15 cellular contexts compared by ENCODE assay signal in the genomic region with DNA sequence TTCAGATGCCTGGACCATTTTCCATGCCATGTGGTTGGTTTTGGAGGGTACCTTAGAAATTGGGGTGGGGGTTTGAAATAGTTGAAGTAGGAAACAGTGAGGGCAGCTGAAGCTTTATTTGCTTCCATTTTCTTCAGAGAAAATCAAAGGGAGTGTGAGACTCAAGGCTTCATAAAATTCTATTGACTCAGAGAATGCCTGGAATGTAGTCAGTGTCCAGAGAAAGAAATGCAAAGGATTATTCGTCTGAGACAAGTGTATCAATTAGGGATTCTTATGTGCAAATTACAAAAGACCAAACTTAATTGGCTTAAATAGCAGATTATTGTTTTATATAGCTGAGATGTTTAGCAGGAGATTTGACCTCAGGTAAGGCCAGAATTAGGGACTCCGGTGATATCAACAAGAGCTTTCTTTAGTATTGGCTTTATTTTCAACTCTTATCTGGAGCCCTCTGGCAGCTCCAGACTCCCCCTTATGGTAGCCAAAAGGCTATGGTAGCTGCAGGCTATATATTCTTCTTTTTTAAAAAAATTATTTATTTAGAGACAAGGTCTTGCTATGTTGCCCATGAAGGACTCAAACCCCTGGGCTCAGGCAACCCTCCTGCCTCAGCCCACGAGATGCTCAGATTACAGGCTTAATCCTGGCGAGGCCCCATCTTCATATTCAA. TPM values are rescaled to one million over a fixed set of nuclear protein-coding genes. Genes with fewer than 3 reads are reported as not detected.
DNase-seq lines count a peak whose midpoint lies in the region; ATAC-seq, FAIRE-seq and TF ChIP-seq lines count a peak whose summit lies in the region.
"Had no signal": no experiment of that assay in that cellular context is flagged by ENCODE, and none has a peak within 500 bp of the region (broad histone marks: within the 10 kb centered on the region; RNA-seq: fewer than 3 reads in every experiment).

No MANE protein-coding gene starts in this region.

- H3K4me3 Mint-ChIP-seq in nephron: no peak overlapping the region
- H3K4me3 Mint-ChIP-seq: naive thymus-derived CD8-positive, alpha-beta T cell; T-helper 1 cell treated with Interleukin-12 subunit alpha and Interleukin-12 subunit beta and Interleukin-4 antibody, amounts not matched to agents 30 μg/mL and 1 μg/mL, for 36 hours had no signal

- TF ChIP-seq POLR2A in IMR-90 (IDR thresholded peaks at IDR 0.05; ENCODE audit: low read depth, low read length): no peak
- TF ChIP-seq POLR2A in GM12878 (IDR thresholded peaks at IDR 0.05; ENCODE audit: low read depth, low read length): no peak

- H4K5ac ChIP-seq in IMR-90 (ENCODE audit: low read depth, low read length): no peak overlapping the region

- no peak overlapping the region for H4K91ac ChIP-seq in IMR-90 (ENCODE audit: insufficient read depth, low read depth, low read length)

- no peak overlapping the region for H2AK9ac ChIP-seq in IMR-90 (replicated peaks; ENCODE audit: low read depth, low read length, poor library complexity)

- SMC1A ChIA-PET in GM12878 (lab: Charles Lee; ENCODE audit: uncharacterized antibody, unreplicated experiment): interaction anchor here (1.1 to 15.7 kb wide), 10 partner anchors 10 to 46 kb away, joined by 3 to 511 read pairs (median 14); no protein-coding TSS in a partner anchor

- TF ChIP-seq CTCF in IMR-90 (conservative IDR thresholded peaks at IDR 0.05; ENCODE audit: low read depth, low read length): peak; percentile 35
- TF ChIP-seq CTCF in GM12878 (IDR thresholded peaks at IDR 0.05 in 2 of 3, conservative IDR thresholded peaks at IDR 0.05 in 1 of 3; ENCODE audit: control insufficient read depth in 2 of 3, extremely low read depth in 1 of 3, insufficient read depth in 1 of 3, low read depth in 3 of 3, low read length in 3 of 3): peak; percentile 18 to 28 (median 22); a peak in 3 of 6 replicates
- no peak for TF ChIP-seq CTCF in nephron (IDR thresholded peaks at IDR 0.05; ENCODE audit: unreplicated experiment in 3 of 3)

- peaks cover 3% of the 10 kb centered on the region; the same call in 1 of the 2 replicates for H3K9me1 ChIP-seq in IMR-90 (ENCODE audit: insufficient read depth, low read length)

- H3K9ac ChIP-seq in IMR-90 (ENCODE audit: low read depth, low read length) (no peak overlapping the region), GM12878 (ENCODE audit: control insufficient read depth, insufficient read depth, low read length) (no peak overlapping the region)

- H4K20me1 ChIP-seq in IMR-90 (ENCODE audit: insufficient read depth, low read length): no peaks in the 10 kb centered on the region
- H4K20me1 ChIP-seq in GM12878 (ENCODE audit: control insufficient read depth, insufficient read depth): no peaks in the 10 kb centered on the region

- peaks cover 4% of the 10 kb centered on the region for H3K9me3 Mint-ChIP-seq in nephron
- H3K9me3 Mint-ChIP-seq: naive thymus-derived CD8-positive, alpha-beta T cell; T-helper 1 cell treated with Interleukin-12 subunit alpha and Interleukin-12 subunit beta and Interleukin-4 antibody, amounts not matched to agents 30 μg/mL and 1 μg/mL, for 36 hours had no signal

- no peak overlapping the region for H2AK5ac ChIP-seq in IMR-90 (ENCODE audit: low read depth, low read length)

- H3K9me3 ChIP-seq in IMR-90 (ENCODE audit: control insufficient read depth, insufficient read depth, low read length) (no peaks in the 10 kb centered on the region), GM12878 (replicated peaks; ENCODE audit: control insufficient read depth, insufficient read depth, low read length) (no peaks in the 10 kb centered on the region; the same call in 2 of the 3 replicates)
- H3K9me3 ChIP-seq: thoracic aorta had no signal

- no peak overlapping the region for H2BK20ac ChIP-seq in IMR-90 (ENCODE audit: low read depth, low read length)

- H3K27ac ChIP-seq in IMR-90 (ENCODE audit: insufficient read depth, low read length): no peak overlapping the region
- peak overlapping the region; percentile 33 for H3K27ac ChIP-seq in GM12878 (ENCODE audit: control insufficient read depth, insufficient read depth)
- H3K27ac ChIP-seq: coronary artery, thoracic aorta had no signal

- POLR2A ChIA-PET in IMR-90 (lab: Charles Lee; ENCODE audit: unreplicated experiment) (no interaction called here), GM12878 (lab: Charles Lee) (interaction anchor here (1.2 to 6.2 kb wide), 7 partner anchors 7 to 42 kb away, joined by 3 to 97 read pairs (median 34); partner anchors contain the start of genes PTTG1 and SLU7)

- BruUV-seq in IMR-90 (replicated peaks; lab: Mats Ljungman, UMichigan) (no TSS peak), GM12878 (replicated peaks; lab: Mats Ljungman, UMichigan) (no TSS peak)

- H3K4ac ChIP-seq in IMR-90 (ENCODE audit: low read depth, low read length): no peak overlapping the region

- ATAC-seq in IMR-90 (ENCODE audit: low read depth) (peak; percentile 52), GM12878 (no peak), HG02588 (IDR thresholded peaks at IDR 0.05; ENCODE audit: unreplicated experiment) (no peak), GM18861 (IDR thresholded peaks at IDR 0.05; ENCODE audit: unreplicated experiment) (no peak)
- ATAC-seq: naive thymus-derived CD8-positive, alpha-beta T cell had no signal

- CTCF ChIA-PET in IMR-90 (lab: Yijun Ruan, JAX) (interaction anchor here (0.6 to 1.4 kb wide), 3 partner anchors 15 to 22 kb away, joined by 3 to 4 read pairs (median 3); no protein-coding TSS in a partner anchor), GM12878 (lab: Yijun Ruan, JAX) (interaction anchor here (0.9 to 6.2 kb wide), 9 partner anchors 13 to 47 kb away, joined by 3 to 127 read pairs (median 6); no protein-coding TSS in a partner anchor)

- no peak overlapping the region for H3K23ac ChIP-seq in IMR-90 (ENCODE audit: low read depth, low read length)

- H2BK15ac ChIP-seq in IMR-90 (ENCODE audit: low read depth, low read length): no peak overlapping the region

- RAD21 ChIA-PET in GM12878 (lab: Charles Lee; ENCODE audit: unreplicated experiment): interaction anchor here (1.1 to 6.0 kb wide), 8 partner anchors 7 to 46 kb away, joined by 3 to 152 read pairs (median 9); partner anchors contain the start of gene PTTG1

- no peak overlapping the region for H2BK5ac ChIP-seq in IMR-90 (ENCODE audit: low read depth, low read length, poor library complexity, severe bottlenecking)

- no CpG with 5 or more reads among the region's 4 CpGs for WGBS in IMR-90 (ENCODE audit: extremely low coverage in 2 of 2, insufficient read length in 1 of 2), 2 experiments
- WGBS in GM12878 (ENCODE audit: insufficient coverage, insufficient replicate concordance, low lambda C conversion rate, missing lambda C conversion rate): 100% methylated on average over 4 of the region's 4 CpGs

- FAIRE-seq in GM12878 (lab: Jason Lieb, UNC): no peak
- FAIRE-seq: frontal cortex, keratinocyte had no signal

- H2BK120ac ChIP-seq in IMR-90 (ENCODE audit: low read depth, low read length): no peak overlapping the region

- H2AFZ ChIP-seq in IMR-90 (replicated peaks; ENCODE audit: low read length, poor library complexity) (no peak overlapping the region), GM12878 (ENCODE audit: control insufficient read depth, low read depth, low read length) (no peak overlapping the region)

- H3K18ac ChIP-seq in IMR-90 (ENCODE audit: low read depth, low read length): no peak overlapping the region

- H3K27ac Mint-ChIP-seq in nephron: peak overlapping the region in 2 of 3 experiments; percentile 83
- H3K27ac Mint-ChIP-seq: naive thymus-derived CD8-positive, alpha-beta T cell; T-helper 1 cell treated with Interleukin-12 subunit alpha and Interleukin-12 subunit beta and Interleukin-4 antibody, amounts not matched to agents 30 μg/mL and 1 μg/mL, for 36 hours had no signal

- intact Hi-C loops in IMR-90 (cut with micrococcal nuclease): no loop called here
- intact Hi-C loops in GM12878 (cut with micrococcal nuclease; ENCODE audit: unreplicated experiment): loop anchor here (1.0 to 10.0 kb wide), 2 partner anchors 21 to 1256 kb away; partner anchors contain the start of gene RNF145

- no peak overlapping the region for H3K4me3 ChIP-seq in IMR-90 (ENCODE audit: insufficient read depth, low read depth, low read length)
- H3K4me3 ChIP-seq in GM12878: no peak overlapping the region
- H3K4me3 ChIP-seq: coronary artery, thoracic aorta had no signal

- no peaks in the 10 kb centered on the region for H3K79me1 ChIP-seq in IMR-90 (ENCODE audit: low read depth in 1 of 2, low read length in 2 of 2)

- in situ Hi-C loops in IMR-90 (cut with MboI; ENCODE audit: low sequenced_read_pairs) (no loop called here), GM12878 (cut with MboI) (no loop called here)

- no peak for TF ChIP-seq EP300 in GM12878 (IDR thresholded peaks at IDR 0.05; ENCODE audit: borderline replicate concordance in 1 of 2, control insufficient read depth in 1 of 2, low read depth in 2 of 2, low read length in 2 of 2)

- no peak overlapping the region for H4K8ac ChIP-seq in IMR-90 (ENCODE audit: low read depth in 2 of 2, low read length in 2 of 2)

- H3K14ac ChIP-seq in IMR-90 (replicated peaks; ENCODE audit: low read depth, low read length): no peak overlapping the region

- peaks cover 4% of the 10 kb centered on the region for H3K4me1 Mint-ChIP-seq in nephron

- H3K4me2 ChIP-seq in IMR-90 (ENCODE audit: low read depth, low read length): no peak overlapping the region; the same call in 1 of the 2 replicates
- H3K4me2 ChIP-seq in GM12878 (ENCODE audit: control insufficient read depth, insufficient read depth): no peak overlapping the region

- H3K27me3 Mint-ChIP-seq in nephron (ENCODE audit: low read depth): peaks cover 4% of the 10 kb centered on the region

- H3K4me1 ChIP-seq in IMR-90 (ENCODE audit: control insufficient read depth, insufficient read depth, low read length) (peaks cover 11% of the 10 kb centered on the region), GM12878 (ENCODE audit: control insufficient read depth, insufficient read depth, low read length) (peaks cover 51% of the 10 kb centered on the region)

- no peaks in the 10 kb centered on the region for H3K36me3 ChIP-seq in IMR-90 (ENCODE audit: control insufficient read depth, insufficient read depth, low read length)
- no peaks in the 10 kb centered on the region for H3K36me3 ChIP-seq in GM12878 (ENCODE audit: control insufficient read depth in 2 of 2, insufficient read depth in 2 of 2, low read length in 1 of 2)
- H3K36me3 ChIP-seq: thoracic aorta had no signal

- H3K79me2 ChIP-seq in GM12878 (ENCODE audit: control insufficient read depth, insufficient read depth, low read length): peaks cover 23% of the 10 kb centered on the region

- dilution Hi-C loops in IMR-90 (cut with HindIII; ENCODE audit: low sequenced_read_pairs, unreplicated experiment): no loop called here

- DNase-seq in EL (peak; percentile 48), IMR-90 (no peak), GM12878 (ENCODE audit: low read depth, low spot score) (no peak), NK-92 (lab: John Stamatoyannopoulos, UW; ENCODE audit: unreplicated experiment) (no peak)
- no peak for DNase-seq in activated T-cell treated with anti-CD3 and anti-CD28 coated beads, Interleukin-2, amount 50 U/mL, for 1 hour
- DNase-seq: naive thymus-derived CD8-positive, alpha-beta T cell; NCI-H2081 had no signal

- H3K36me3 Mint-ChIP-seq in nephron (ENCODE audit: low read depth): no peaks in the 10 kb centered on the region
- H3K36me3 Mint-ChIP-seq: naive thymus-derived CD8-positive, alpha-beta T cell had no signal

- TF ChIP-seq RAD21 in IMR-90 (IDR thresholded peaks at IDR 0.05; ENCODE audit: low read length) (peak; percentile 35), GM12878 (IDR thresholded peaks at IDR 0.05; ENCODE audit: insufficient read depth, low read depth, low read length) (peak; percentile 65)

- H3K56ac ChIP-seq in IMR-90 (ENCODE audit: extremely low read depth, insufficient read depth, low read length): no peak overlapping the region

- H3K27me3 ChIP-seq in IMR-90 (ENCODE audit: control insufficient read depth, insufficient read depth, low read length) (peaks cover 3% of the 10 kb centered on the region; the same call in 1 of the 2 replicates), GM12878 (replicated peaks in 1 of 2; ENCODE audit: control insufficient read depth in 2 of 2, insufficient read depth in 2 of 2, low read length in 1 of 2) (no peaks in the 10 kb centered on the region)

RNA-seq across cellular contexts. Expression of gene PTTG1, which starts 38.9 kb away (rescaled TPM):
- 95.0 and 98.6 TPM in 2 replicates for total RNA-seq in IMR-90 (2012; rRNA removed)
- polyA plus RNA-seq in IMR-90 (2012; rRNA removed): 118 and 229 TPM in 2 replicates
- polyA plus RNA-seq in IMR-90 (2012; cell fraction: cytosol; rRNA removed): 24.1 and 130 TPM in 2 replicates
- 6.4 and 52.4 TPM in 2 replicates for polyA plus RNA-seq in IMR-90 (2012; cell fraction: nucleus; rRNA removed; ENCODE audit: low replicate concordance)
- 68.9 and 70.9 TPM in 2 replicates for total RNA-seq in GM12878 (2013; cell fraction: nucleolus; rRNA removed)
- 234 and 273 TPM in 2 replicates for total RNA-seq in GM12878 (2014; rRNA removed)
- total RNA-seq in GM12878 (2014; rRNA removed; fragmentation: Illumina TruSeq; extraction: Trizol): 301 TPM in 2 replicates
- total RNA-seq in GM12878 (2021): 154 and 168 TPM in 2 replicates
- polyA plus RNA-seq in GM12878 (2011; ENCODE audit: low read depth): 244 TPM
- polyA plus RNA-seq in GM12878 (2011; rRNA removed): 322 and 441 TPM in 2 replicates
- polyA plus RNA-seq in GM12878 (2011; cell fraction: cytosol; rRNA removed): 515 and 857 TPM in 2 replicates
- polyA plus RNA-seq in GM12878 (2011; cell fraction: nucleus; rRNA removed): 224 and 286 TPM in 2 replicates
- 111 and 166 TPM in 2 replicates for polyA plus RNA-seq in GM12878 (2012)
- 609 and 993 TPM in 2 replicates for polyA plus RNA-seq in GM12878 (2014; fragmentation: Illumina TruSeq; extraction: Trizol)
- 1,000 to 10,000 TPM in 1 of 2 experiments, 100 to 1,000 TPM in 1; 946 to 1,033 TPM for polyA plus RNA-seq in GM12878 (2014; fragmentation: Nextera tagmentation; extraction: Ambion mirVana)
- polyA plus RNA-seq in GM12878 (2014; rRNA removed): 230 and 381 TPM in 2 replicates
- 100 to 1,000 TPM; 372 to 407 TPM for polyA plus RNA-seq in GM12878 (2016; fragmentation: Nextera tagmentation; extraction: Ambion mirVana)
- polyA minus RNA-seq in GM12878 (2011; rRNA and poly(A)+ RNA removed): 99.0 and 141 TPM in 2 replicates
- 31.5 and 38.2 TPM in 2 replicates for polyA minus RNA-seq in GM12878 (2011; cell fraction: cytosol; rRNA and poly(A)+ RNA removed)
- 38.2 and 46.3 TPM in 2 replicates for polyA minus RNA-seq in GM12878 (2011; cell fraction: nucleus; rRNA and poly(A)+ RNA removed)

RNA-seq across cellular contexts. Expression of gene SLU7, which starts 41.6 kb away (rescaled TPM):
- total RNA-seq in IMR-90 (2012; rRNA removed): 34.2 and 49.7 TPM in 2 replicates
- 12.6 and 15.9 TPM in 2 replicates for polyA plus RNA-seq in IMR-90 (2012; rRNA removed)
- polyA plus RNA-seq in IMR-90 (2012; cell fraction: cytosol; rRNA removed): 3.2 TPM in 2 replicates
- polyA plus RNA-seq in IMR-90 (2012; cell fraction: nucleus; rRNA removed; ENCODE audit: low replicate concordance): 1.8 and 20.1 TPM in 2 replicates
- 36.9 and 53.4 TPM in 2 replicates for total RNA-seq in GM12878 (2013; cell fraction: nucleolus; rRNA removed)
- total RNA-seq in GM12878 (2014; rRNA removed): 32.9 and 36.2 TPM in 2 replicates
- total RNA-seq in GM12878 (2014; rRNA removed; fragmentation: Illumina TruSeq; extraction: Trizol): 51.9 and 56.0 TPM in 2 replicates
- total RNA-seq in GM12878 (2021): 35.2 and 38.6 TPM in 2 replicates
- 47.3 TPM for polyA plus RNA-seq in GM12878 (2011; ENCODE audit: low read depth)
- polyA plus RNA-seq in GM12878 (2011; rRNA removed): 52.8 and 77.4 TPM in 2 replicates
- 12.9 and 15.4 TPM in 2 replicates for polyA plus RNA-seq in GM12878 (2011; cell fraction: cytosol; rRNA removed)
- 30.5 and 31.1 TPM in 2 replicates for polyA plus RNA-seq in GM12878 (2011; cell fraction: nucleus; rRNA removed)
- 63.6 and 64.4 TPM in 2 replicates for polyA plus RNA-seq in GM12878 (2012)
- 55.2 and 57.7 TPM in 2 replicates for polyA plus RNA-seq in GM12878 (2014; fragmentation: Illumina TruSeq; extraction: Trizol)
- 10 to 100 TPM; 40.9 to 41.2 TPM for polyA plus RNA-seq in GM12878 (2014; fragmentation: Nextera tagmentation; extraction: Ambion mirVana)
- polyA plus RNA-seq in GM12878 (2014; rRNA removed): 32.7 and 35.9 TPM in 2 replicates
- 10 to 100 TPM; 53.4 to 54.0 TPM for polyA plus RNA-seq in GM12878 (2016; fragmentation: Nextera tagmentation; extraction: Ambion mirVana)
- polyA minus RNA-seq in GM12878 (2011; rRNA and poly(A)+ RNA removed): 23.0 and 30.4 TPM in 2 replicates
- polyA minus RNA-seq in GM12878 (2011; cell fraction: cytosol; rRNA and poly(A)+ RNA removed): 8.7 and 16.0 TPM in 2 replicates
- polyA minus RNA-seq in GM12878 (2011; cell fraction: nucleus; rRNA and poly(A)+ RNA removed): 13.4 and 20.5 TPM in 2 replicates

Comparison
In these comparisons a context has a peak if more than half of its experiments do, and no peak if none do; other contexts are left out.
1. CTCF ChIP-seq: peak in IMR-90 (single experiment) and GM12878 (3 of 3); none in nephron (0 of 3).